8 cellular contexts compared by ENCODE assay signal in genomic region chr7:44477063-44477830, GRCh38. TPM values are rescaled to one million over a fixed set of nuclear protein-coding genes. Genes with fewer than 3 reads are reported as not detected.
DNase-seq lines count a peak whose midpoint lies in the region; ATAC-seq lines count a peak whose summit lies in the region.

No MANE protein-coding gene starts in this region.

- 26% methylated on average over 6 of the region's 6 CpGs for whole genome bisulfite sequencing in right cardiac atrium

- H3K36me3 ChIP-seq in HAP-1 (replicated peaks) = peaks cover 62% of the 10 kb centered on the region

- H3K27ac ChIP-seq in right cardiac atrium (ENCODE audit: low read length) = peak overlapping the region; percentile 87

- peak; percentile 49 for DNase-seq in GF-D8 (lab: John Stamatoyannopoulos, UW)
- DNase-seq in HAP-1 (ENCODE audit: low spot score in 2 of 2) = peak; percentile 45 to 64
- peak; percentile 62 for DNase-seq in NCI-H1092 (lab: John Stamatoyannopoulos, UW)
- DNase-seq in T-helper 2 cell = peak; percentile 11 to 73 (median 44)
- DNase-seq in anterior cingulate cortex (lab: John Stamatoyannopoulos, UW) = peak in 51 of 58 donors; percentile 10 to 79 (median 35)
- DNase-seq in right cardiac atrium = peak; percentile 55 to 72 (median 59)
- DNase-seq in sciatic nerve (ENCODE audit: low spot score) = no peak

- ATAC-seq in right cardiac atrium (peak; percentile 77 to 87), sciatic nerve (peak; percentile 82), HG02588 (IDR thresholded peaks at IDR 0.05; ENCODE audit: unreplicated experiment) (no peak)

- intact Hi-C loops in right cardiac atrium (cut with DNase I) (loop anchor here (2.0 to 10.0 kb wide), 4 partner anchors 232 to 242 kb away; no protein-coding TSS in a partner anchor), sciatic nerve (cut with DNase I) (loop anchor here (10.0 kb wide), 1 partner anchor 232 kb away; no protein-coding TSS in a partner anchor)

- no peak overlapping the region for H3K4me3 ChIP-seq in HAP-1
- H3K4me3 ChIP-seq in right cardiac atrium (ENCODE audit: low read length) = no peak overlapping the region

- H3K4me1 ChIP-seq in HAP-1 = no peaks in the 10 kb centered on the region
- peaks cover 15% of the 10 kb centered on the region for H3K4me1 ChIP-seq in right cardiac atrium (ENCODE audit: control insufficient read depth, insufficient read depth, low read length)

- H3K9me3 ChIP-seq in HAP-1 (no peaks in the 10 kb centered on the region), right cardiac atrium (ENCODE audit: control insufficient read depth, low read length) (no peaks in the 10 kb centered on the region)

- H3K27me3 ChIP-seq in HAP-1 (ENCODE audit: low read depth) = no peaks in the 10 kb centered on the region
- no peaks in the 10 kb centered on the region for H3K27me3 ChIP-seq in right cardiac atrium (ENCODE audit: control insufficient read depth, insufficient read depth)

- in situ Hi-C loops in HAP-1 (cut with MboI; ENCODE audit: low sequenced_read_pairs) = no loop called here

RNA-seq across cellular contexts. Expression of gene NUDCD3, which starts 13.2 kb away (rescaled TPM):
- 100 to 1,000 TPM in 3 of 4 donors, 10 to 100 TPM in 1; 92.4 to 108 (median 104) TPM for total RNA-seq in right cardiac atrium
- 29.0 TPM for polyA plus RNA-seq in right cardiac atrium
- total RNA-seq in sciatic nerve = 101 TPM
